Comparison of ENCODE assay signal across 19 cellular contexts in genomic region chr7:4722960-4723359, GRCh38. TPM values are rescaled to one million over a fixed set of nuclear protein-coding genes. Genes with fewer than 3 reads are reported as not detected.
A peak's percentile ranks its signal among the peaks of the same experiment; 100 is the strongest.
DNase-seq lines count a peak whose midpoint lies in the region; ATAC-seq, FAIRE-seq and TF ChIP-seq lines count a peak whose summit lies in the region.
"Had no signal": no experiment of that assay in that cellular context is flagged by ENCODE, and none has a peak within 500 bp of the region (broad histone marks: within the 10 kb centered on the region; RNA-seq: fewer than 3 reads in every experiment).

No MANE protein-coding gene starts in this region.

- H3K9me3 Mint-ChIP-seq in osteocyte (ENCODE audit: unreplicated experiment), result no peaks in the 10 kb centered on the region
- H3K9me3 Mint-ChIP-seq: CD4-positive, CD25-positive, alpha-beta regulatory T cell had no signal

- H3K4me3 ChIP-seq in heart right ventricle (peak overlapping the region in 1 of 10 donors; percentile 5), dorsolateral prefrontal cortex (peak overlapping the region in 17 of 59 donors; percentile 0 to 41 (median 15)), uterus (no peak overlapping the region), sigmoid colon (no peak overlapping the region), WERI-Rb-1 (ENCODE audit: low read depth, low read length) (no peak overlapping the region)

- H3K27ac Mint-ChIP-seq in osteocyte (ENCODE audit: unreplicated experiment), result peak overlapping the region; percentile 23

- no peak for TF ChIP-seq CTCF in heart right ventricle (IDR thresholded peaks at IDR 0.05)
- no peak for TF ChIP-seq CTCF in dorsolateral prefrontal cortex (IDR thresholded peaks at IDR 0.05 in 54 of 56, conservative IDR thresholded peaks at IDR 0.05 in 2 of 56; ENCODE audit: low read depth in 1 of 56, partially characterized antibody in 56 of 56)
- no peak for TF ChIP-seq CTCF in osteocyte (IDR thresholded peaks at IDR 0.05)
- TF ChIP-seq CTCF in uterus (IDR thresholded peaks at IDR 0.05), result no peak
- no peak for TF ChIP-seq CTCF in sigmoid colon (IDR thresholded peaks at IDR 0.05)
- TF ChIP-seq CTCF in WERI-Rb-1 (IDR thresholded peaks at IDR 0.05; ENCODE audit: low read depth, low read length), result no peak

- H3K4me3 Mint-ChIP-seq in osteocyte (ENCODE audit: unreplicated experiment), result no peak overlapping the region

- WGBS in heart right ventricle, 2 donors, result 81 to 85% methylated on average over 20 of the region's 20 CpGs
- WGBS in sigmoid colon, 2 donors, result 94% methylated on average over 20 of the region's 20 CpGs

- H3K4me1 Mint-ChIP-seq in osteocyte (ENCODE audit: unreplicated experiment), result peaks cover 45% of the 10 kb centered on the region

- no peaks in the 10 kb centered on the region for H3K27me3 Mint-ChIP-seq in osteocyte (ENCODE audit: unreplicated experiment)
- H3K27me3 Mint-ChIP-seq: CD4-positive, CD25-positive, alpha-beta regulatory T cell had no signal

- no peak for FAIRE-seq in GM12892 (lab: Jason Lieb, UNC)
- FAIRE-seq: D721Med, G401.6 had no signal

- DNase-seq in heart right ventricle, result no peak
- no peak for DNase-seq in left ventricle myocardium superior
- no peak for DNase-seq in dorsolateral prefrontal cortex
- DNase-seq in osteocyte (ENCODE audit: extremely low spot score, unreplicated experiment), result no peak
- DNase-seq in uterus, result no peak
- DNase-seq in sigmoid colon, result no peak
- no peak for DNase-seq in GM12892 (ENCODE audit: insufficient read length)
- no peak for DNase-seq in WERI-Rb-1
- DNase-seq: CD4-positive, CD25-positive, alpha-beta regulatory T cell; DMS79 treated with DMSO at 0.1 percent for 48 hours; GOT3; NCI-H1436 treated with DMSO at 0.1 percent for 48 hours; NCI-H345; NCI-H69; NK-92 treated with Interleukin-12 subunit alpha and Interleukin-12 subunit beta, amount 100 ng/mL, for 24 hours; OCI-M1; RPMI8226 had no signal

- intact Hi-C loops in heart right ventricle (cut with DNase I), result no loop called here
- intact Hi-C loops in left ventricle myocardium superior (cut with micrococcal nuclease), result no loop called here
- intact Hi-C loops in dorsolateral prefrontal cortex (cut with DNase I), result no loop called here
- intact Hi-C loops in uterus (cut with DNase I; ENCODE audit: low total_unique reads), result no loop called here
- intact Hi-C loops in sigmoid colon (cut with DNase I), result no loop called here

- ATAC-seq in heart right ventricle, result no peak
- ATAC-seq in left ventricle myocardium superior, result no peak

- peaks cover 9 to 78% (median 58%) of the 10 kb centered on the region in 9 donors for H3K4me1 ChIP-seq in heart right ventricle
- H3K4me1 ChIP-seq in uterus, result peaks cover 0 to 18% of the 10 kb centered on the region in 2 donors
- peaks cover 0 to 56% (median 55%) of the 10 kb centered on the region in 4 donors for H3K4me1 ChIP-seq in sigmoid colon

- TF ChIP-seq POLR2A in uterus (IDR thresholded peaks at IDR 0.05), result no peak
- no peak for TF ChIP-seq POLR2A in sigmoid colon (IDR thresholded peaks at IDR 0.05)
- no peak for TF ChIP-seq POLR2A in GM12892 (IDR thresholded peaks at IDR 0.05; ENCODE audit: low read depth, low read length)

- peaks cover 0 to 40% (median 3%) of the 10 kb centered on the region in 9 donors for H3K36me3 ChIP-seq in heart right ventricle
- no peaks in the 10 kb centered on the region for H3K36me3 ChIP-seq in uterus
- peaks cover 0 to 16% (median 0%) of the 10 kb centered on the region in 4 donors for H3K36me3 ChIP-seq in sigmoid colon
- H3K36me3 ChIP-seq in WERI-Rb-1, result peaks cover 7% of the 10 kb centered on the region; the same call in 1 of the 2 replicates

- H3K27me3 ChIP-seq in heart right ventricle (no peaks in the 10 kb centered on the region), dorsolateral prefrontal cortex (no peaks in the 10 kb centered on the region), uterus (no peaks in the 10 kb centered on the region), sigmoid colon (no peaks in the 10 kb centered on the region), WERI-Rb-1 (ENCODE audit: insufficient read depth, low read depth, severe bottlenecking) (no peaks in the 10 kb centered on the region)

- TF ChIP-seq EP300 in sigmoid colon (IDR thresholded peaks at IDR 0.05), result no peak

- peaks cover 12% of the 10 kb centered on the region for H3K36me3 Mint-ChIP-seq in osteocyte (ENCODE audit: unreplicated experiment)

- peak overlapping the region in 7 of 10 donors; percentile 32 to 97 (median 51) for H3K27ac ChIP-seq in heart right ventricle
- peak overlapping the region in 58 of 59 donors; percentile 45 to 98 (median 88) for H3K27ac ChIP-seq in dorsolateral prefrontal cortex
- peak overlapping the region; percentile 95 to 96 for H3K27ac ChIP-seq in uterus
- peak overlapping the region in 2 of 4 donors; percentile 27 to 96 for H3K27ac ChIP-seq in sigmoid colon
- H3K27ac ChIP-seq in WERI-Rb-1, result no peak overlapping the region

- H3K9me3 ChIP-seq in heart right ventricle, result no peaks in the 10 kb centered on the region
- H3K9me3 ChIP-seq in uterus, result no peaks in the 10 kb centered on the region
- H3K9me3 ChIP-seq in sigmoid colon, result no peaks in the 10 kb centered on the region
- no peaks in the 10 kb centered on the region for H3K9me3 ChIP-seq in WERI-Rb-1 (ENCODE audit: severe bottlenecking)

RNA-seq across cellular contexts. Expression of gene FOXK1, which starts 40.9 kb away (rescaled TPM):
- total RNA-seq in heart right ventricle (10 to 100 TPM; 17.6 to 30.6 (median 25.4) TPM), left ventricle myocardium superior (17.7 TPM), dorsolateral prefrontal cortex (10 to 100 TPM; 45.2 to 88.6 (median 58.7) TPM), osteocyte (56.2 and 63.1 TPM in 2 replicates), uterus (10 to 100 TPM in 3 of 4 donors, 1 to 10 TPM in 1; 9.0 to 64.1 (median 21.5) TPM), sigmoid colon (10 to 100 TPM; 15.8 to 47.1 (median 18.0) TPM)
- polyA plus RNA-seq in heart right ventricle (1 to 10 TPM; 3.6 to 9.8 TPM), sigmoid colon (10 to 100 TPM in 1 of 3 donors, 1 to 10 TPM in 2; 1.8 to 18.1 (median 3.0) TPM)
- 7.0 TPM for polyA plus RNA-seq in GM12892 (2012; ENCODE audit: missing spikeins)

RNA-seq across cellular contexts. Expression of gene AP5Z1, which starts 52.5 kb away (rescaled TPM):
- total RNA-seq in heart right ventricle, result 10 to 100 TPM in 7 of 10 donors, 1 to 10 TPM in 3; 8.5 to 16.7 (median 12.4) TPM
- polyA plus RNA-seq in heart right ventricle, result 10 to 100 TPM; 20.0 to 30.9 TPM
- total RNA-seq in left ventricle myocardium superior, result 10.5 TPM
- 10 to 100 TPM; 24.1 to 55.6 (median 34.6) TPM for total RNA-seq in dorsolateral prefrontal cortex
- 50.2 and 55.0 TPM in 2 replicates for total RNA-seq in osteocyte
- total RNA-seq in uterus, result 10 to 100 TPM; 12.9 to 40.2 (median 14.6) TPM
- total RNA-seq in sigmoid colon, result 10 to 100 TPM; 17.1 to 24.6 (median 19.8) TPM
- 10 to 100 TPM; 16.8 to 66.0 (median 20.3) TPM for polyA plus RNA-seq in sigmoid colon
- polyA plus RNA-seq in GM12892 (2012; ENCODE audit: missing spikeins), result 13.9 TPM
